17 cellular contexts compared by ENCODE assay signal in genomic region chr5:1538276-1538675, GRCh38. TPM values are rescaled to one million over a fixed set of nuclear protein-coding genes. Genes with fewer than 3 reads are reported as not detected.
A peak's percentile ranks its signal among the peaks of the same experiment; 100 is the strongest.
DNase-seq lines count a peak whose midpoint lies in the region; ATAC-seq and TF ChIP-seq lines count a peak whose summit lies in the region.
"Had no signal": no experiment of that assay in that cellular context is flagged by ENCODE, and none has a peak within 500 bp of the region (broad histone marks: within the 10 kb centered on the region; RNA-seq: fewer than 3 reads in every experiment).

No MANE protein-coding gene starts in this region.

- no peak for ATAC-seq in Right ventricle myocardium superior (ENCODE audit: poor library complexity)
- ATAC-seq in left ventricle myocardium superior = no peak
- no peak for ATAC-seq in natural killer cell
- ATAC-seq in aorta (ENCODE audit: low FRiP score) = no peak
- ATAC-seq: heart left ventricle had no signal

- no peaks in the 10 kb centered on the region for H3F3A ChIP-seq in neural progenitor cell (ENCODE audit: low read depth)

- no peak overlapping the region for H2AFZ ChIP-seq in neural progenitor cell (replicated peaks)

- peak; percentile 33 for DNase-seq in Right ventricle myocardium superior
- no peak for DNase-seq in left ventricle myocardium superior
- DNase-seq in activated CD8-positive, alpha-beta memory T cell treated with anti-CD3 and anti-CD28 coated beads, Interleukin-2, amount 50 U/mL, for 48 hours = peak; percentile 22
- no peak for DNase-seq in natural killer cell
- peak; percentile 41 to 59 for DNase-seq in aorta
- no peak for DNase-seq in neural progenitor cell (ENCODE audit: low spot score)
- no peak for DNase-seq in middle frontal gyrus (ENCODE audit: extremely low spot score, low spot score)
- DNase-seq: effector CD8-positive, alpha-beta T cell; mesendoderm; MM.1S; NCI-H1694; NCI-H2227 treated with DMSO at 0.1 percent for 48 hours; occipital lobe; stimulated activated CD4-positive, alpha-beta T cell treated with anti-CD3 and anti-CD28 coated beads, Interleukin-2, amount 100 ng/mL, for 48 hours had no signal

- H3K27ac Mint-ChIP-seq in natural killer cell (peak overlapping the region; percentile 93 to 99), neural progenitor cell (no peak overlapping the region)

- WGBS in aorta, 2 donors = 97 to 98% methylated on average over 13 to 14 of the region's 14 CpGs

- TF ChIP-seq CTCF in natural killer cell (IDR thresholded peaks at IDR 0.05) = no peak
- no peak for TF ChIP-seq CTCF in neural progenitor cell (IDR thresholded peaks at IDR 0.05)

- intact Hi-C loops in Right ventricle myocardium superior (cut with DNase I) (no loop called here), left ventricle myocardium superior (cut with micrococcal nuclease) (no loop called here), natural killer cell (cut with micrococcal nuclease) (loop anchor here (10.0 kb wide), 1 partner anchor 163 kb away; no protein-coding TSS in a partner anchor), aorta (cut with DNase I) (no loop called here)

- H3K9me3 Mint-ChIP-seq in natural killer cell (no peaks in the 10 kb centered on the region), neural progenitor cell (peaks cover 3% of the 10 kb centered on the region)

- H3K4me1 Mint-ChIP-seq in natural killer cell (peaks cover 36 to 37% of the 10 kb centered on the region in 2 donors), neural progenitor cell (no peaks in the 10 kb centered on the region)

- no peaks in the 10 kb centered on the region for H3K9me3 ChIP-seq in aorta (ENCODE audit: control insufficient read depth, low read length)
- no peaks in the 10 kb centered on the region for H3K9me3 ChIP-seq in neural progenitor cell (ENCODE audit: low read depth)
- H3K9me3 ChIP-seq: heart left ventricle, testis had no signal

- no peak overlapping the region for H3K4me2 ChIP-seq in neural progenitor cell

- H3K4me3 Mint-ChIP-seq in natural killer cell (peak overlapping the region; percentile 47), neural progenitor cell (no peak overlapping the region)

- H3K4me3 ChIP-seq in aorta (ENCODE audit: low read length in 2 of 2) (no peak overlapping the region), neural progenitor cell (no peak overlapping the region)
- H3K4me3 ChIP-seq: cardiac muscle cell, heart left ventricle, testis had no signal

- H3K4me1 ChIP-seq in aorta (ENCODE audit: control insufficient read depth in 1 of 2, insufficient read depth in 2 of 2, low read length in 2 of 2) = no peaks in the 10 kb centered on the region
- H3K4me1 ChIP-seq in neural progenitor cell = no peaks in the 10 kb centered on the region
- H3K4me1 ChIP-seq: testis had no signal

- no peaks in the 10 kb centered on the region for H3K79me2 ChIP-seq in neural progenitor cell (ENCODE audit: low read depth)

- H3K9ac ChIP-seq in neural progenitor cell = no peak overlapping the region

- H3K27me3 ChIP-seq in aorta (ENCODE audit: control insufficient read depth in 1 of 2, insufficient read depth in 2 of 2, low read length in 1 of 2) = no peaks in the 10 kb centered on the region
- no peaks in the 10 kb centered on the region for H3K27me3 ChIP-seq in neural progenitor cell
- H3K27me3 ChIP-seq: testis had no signal

- H3K27ac ChIP-seq in aorta (ENCODE audit: low read depth in 1 of 2, low read length in 2 of 2) = no peak overlapping the region
- H3K27ac ChIP-seq in neural progenitor cell = no peak overlapping the region
- H3K27ac ChIP-seq: cardiac muscle cell, heart left ventricle, testis had no signal

- H4K20me1 ChIP-seq in neural progenitor cell (ENCODE audit: low read depth) = no peaks in the 10 kb centered on the region

- H3K36me3 ChIP-seq in aorta (ENCODE audit: control insufficient read depth in 1 of 2, insufficient read depth in 2 of 2, low read length in 1 of 2) (no peaks in the 10 kb centered on the region), neural progenitor cell (no peaks in the 10 kb centered on the region)
- H3K36me3 ChIP-seq: cardiac muscle cell, heart left ventricle had no signal

- no peaks in the 10 kb centered on the region for H3K27me3 Mint-ChIP-seq in natural killer cell (ENCODE audit: low read depth in 2 of 2)
- H3K27me3 Mint-ChIP-seq in neural progenitor cell (ENCODE audit: insufficient read depth, low read depth) = peaks cover 5% of the 10 kb centered on the region

- H3K36me3 Mint-ChIP-seq in natural killer cell (no peaks in the 10 kb centered on the region), neural progenitor cell (no peaks in the 10 kb centered on the region)

RNA-seq across cellular contexts. Expression of gene LPCAT1, which starts 14.5 kb away (rescaled TPM):
- total RNA-seq in Right ventricle myocardium superior (11.5 TPM), left ventricle myocardium superior (13.4 TPM), natural killer cell (100 to 1,000 TPM; 196 to 302 (median 252) TPM), aorta (10 to 100 TPM; 38.7 to 68.7 TPM), neural progenitor cell (ENCODE audit: low replicate concordance) (76.5 and 108 TPM in 2 replicates)
- polyA plus RNA-seq in aorta = 10 to 100 TPM in 1 of 2 donors, 1 to 10 TPM in 1; 6.4 to 34.2 TPM

Comparison
In these comparisons a context has a peak if more than half of its experiments do, and no peak if none do; other contexts are left out.
1. DNase-seq: peak in Right ventricle myocardium superior (single experiment), activated CD8-positive, alpha-beta memory T cell treated with anti-CD3 and anti-CD28 coated beads, Interleukin-2, amount 50 U/mL, for 48 hours (single experiment) and aorta (2 of 2); none in left ventricle myocardium superior (single experiment), natural killer cell (single experiment), neural progenitor cell (single experiment) and middle frontal gyrus (single experiment).